Comparison of ENCODE assay signal across 22 cellular contexts in the genomic region with DNA sequence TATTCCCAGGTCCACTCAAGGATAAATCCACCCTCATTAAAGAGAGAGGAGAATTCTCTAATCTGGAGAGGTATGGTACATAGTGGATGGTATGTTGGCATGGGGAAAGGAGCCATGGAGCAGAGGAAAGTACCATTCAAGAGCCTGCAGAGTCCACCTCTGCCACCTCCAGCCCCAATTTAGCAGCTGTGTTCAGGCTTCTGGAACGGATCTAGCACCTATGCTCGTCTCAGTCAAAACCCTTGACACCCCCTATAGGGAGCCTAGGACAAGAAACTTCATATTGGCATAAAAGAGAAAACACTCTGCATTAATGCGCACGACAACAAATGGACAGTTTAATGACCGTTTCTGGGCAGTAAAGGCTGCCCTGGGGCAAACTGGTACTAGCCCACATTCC.
"Had no signal": no experiment of that assay in that cellular context is flagged by ENCODE, and none has a peak within 500 bp of the region (broad histone marks: within the 10 kb centered on the region; RNA-seq: fewer than 3 reads in every experiment).

No MANE protein-coding gene starts in this region.

- ATAC-seq: natural killer cell treated with Interleukin-12 subunit alpha and Interleukin-12 subunit beta and Interleukin-15 and Interleukin-18, amount 100 ng/mL, for 72 hours; pancreas; right lobe of liver; stimulated activated effector memory CD8-positive, alpha-beta T cell treated with anti-CD3 and anti-CD28 coated beads, Interleukin-12 subunit alpha, Interleukin-12 subunit beta, amount 100 ng/mL, for 72 hours; stimulated activated naive B cell treated with anti-CD40 and anti-IgM and Interleukin-4, amounts not matched to agents 10 μg/mL and 1 μg/mL and 100 μg/mL, for 72 hours had no signal

- DNase-seq: nephron progenitor cell; nucleus accumbens; pancreas; retina; right cardiac atrium; right lobe of liver; sigmoid colon; small intestine; stimulated activated CD4-positive, alpha-beta T cell treated with anti-CD3 and anti-CD28 coated beads, Interleukin-15, amount 100 ng/mL, for 24 hours; stimulated activated CD4-positive, alpha-beta T cell treated with anti-CD3 and anti-CD28 coated beads, Interleukin-2, amount 100 ng/mL, for 24 hours; stimulated activated CD4-positive, alpha-beta T cell treated with anti-CD3 and anti-CD28 coated beads, Interleukin-2, amount 100 ng/mL, for 48 hours; stimulated activated CD4-positive, alpha-beta T cell treated with anti-CD3 and anti-CD28 coated beads, Interleukin-4, amount 100 ng/mL, for 24 hours; stimulated activated naive B cell treated with anti-CD40 and anti-IgM and Interleukin-4, amounts not matched to agents 10 μg/mL and 1 μg/mL and 100 μg/mL, for 72 hours; stimulated activated naive CD4-positive, alpha-beta T cell treated with Interleukin-2 at 50 U/mL for 16 hours; stomach; thyroid gland; trophoblast cell; upper lobe of left lung had no signal

- H3K36me3 Mint-ChIP-seq: natural killer cell treated with Interleukin-12 subunit alpha and Interleukin-12 subunit beta and Interleukin-15 and Interleukin-18, amount 100 ng/mL, for 72 hours; stimulated activated effector memory CD8-positive, alpha-beta T cell treated with anti-CD3 and anti-CD28 coated beads, Interleukin-12 subunit alpha, Interleukin-12 subunit beta, amount 100 ng/mL, for 72 hours; stimulated activated naive B cell treated with anti-CD40 and anti-IgM and Interleukin-4, amounts not matched to agents 10 μg/mL and 1 μg/mL and 100 μg/mL, for 72 hours had no signal

- H3K9me3 Mint-ChIP-seq: nephron progenitor cell; neural crest cell; stimulated activated effector memory CD8-positive, alpha-beta T cell treated with anti-CD3 and anti-CD28 coated beads, Interleukin-12 subunit alpha, Interleukin-12 subunit beta, amount 100 ng/mL, for 72 hours; stimulated activated naive B cell treated with anti-CD40 and anti-IgM and Interleukin-4, amounts not matched to agents 10 μg/mL and 1 μg/mL and 100 μg/mL, for 72 hours; stimulated activated naive CD8-positive, alpha-beta T cell treated with anti-CD3 and anti-CD28 coated beads, Interleukin-15, Interleukin-2, amounts not matched to agents 100 ng/mL and 50 ng/mL, for 24 hours had no signal

- H3K4me3 Mint-ChIP-seq: natural killer cell treated with Interleukin-12 subunit alpha and Interleukin-12 subunit beta and Interleukin-15 and Interleukin-18, amount 100 ng/mL, for 72 hours; nephron progenitor cell; neural crest cell; stimulated activated effector memory CD8-positive, alpha-beta T cell treated with anti-CD3 and anti-CD28 coated beads, Interleukin-12 subunit alpha, Interleukin-12 subunit beta, amount 100 ng/mL, for 72 hours; stimulated activated naive B cell treated with anti-CD40 and anti-IgM and Interleukin-4, amounts not matched to agents 10 μg/mL and 1 μg/mL and 100 μg/mL, for 72 hours; stimulated activated naive CD8-positive, alpha-beta T cell treated with anti-CD3 and anti-CD28 coated beads, Interleukin-15, Interleukin-2, amounts not matched to agents 100 ng/mL and 50 ng/mL, for 24 hours had no signal

- H3K27ac Mint-ChIP-seq: natural killer cell treated with Interleukin-12 subunit alpha and Interleukin-12 subunit beta and Interleukin-15 and Interleukin-18, amount 100 ng/mL, for 72 hours; nephron progenitor cell; stimulated activated effector memory CD8-positive, alpha-beta T cell treated with anti-CD3 and anti-CD28 coated beads, Interleukin-12 subunit alpha, Interleukin-12 subunit beta, amount 100 ng/mL, for 72 hours; stimulated activated naive B cell treated with anti-CD40 and anti-IgM and Interleukin-4, amounts not matched to agents 10 μg/mL and 1 μg/mL and 100 μg/mL, for 72 hours; stimulated activated naive CD8-positive, alpha-beta T cell treated with anti-CD3 and anti-CD28 coated beads, Interleukin-15, Interleukin-2, amounts not matched to agents 100 ng/mL and 50 ng/mL, for 24 hours had no signal

- H3K4me1 Mint-ChIP-seq: nephron progenitor cell; neural crest cell; stimulated activated effector memory CD8-positive, alpha-beta T cell treated with anti-CD3 and anti-CD28 coated beads, Interleukin-12 subunit alpha, Interleukin-12 subunit beta, amount 100 ng/mL, for 72 hours; stimulated activated naive B cell treated with anti-CD40 and anti-IgM and Interleukin-4, amounts not matched to agents 10 μg/mL and 1 μg/mL and 100 μg/mL, for 72 hours had no signal
